In genomic region chr14:91253795-91254323, GRCh38 we compare ENCODE assay signal across 8 cellular contexts. TPM values are rescaled to one million over a fixed set of nuclear protein-coding genes. Genes with fewer than 3 reads are reported as not detected.
A peak's percentile ranks its signal among the peaks of the same experiment; 100 is the strongest.
DNase-seq lines count a peak whose midpoint lies in the region; ATAC-seq and TF ChIP-seq lines count a peak whose summit lies in the region.

No MANE protein-coding gene starts in this region.

- ATAC-seq in GM19397 (IDR thresholded peaks at IDR 0.05; ENCODE audit: unreplicated experiment), result no peak

- in situ Hi-C loops in G401 (cut with HindIII; ENCODE audit: low sequenced_read_pairs), result no loop called here

- no peaks in the 10 kb centered on the region for H3K79me2 ChIP-seq in fibroblast of lung (ENCODE audit: control insufficient read depth, insufficient read depth, low read length)
- no peaks in the 10 kb centered on the region for H3K79me2 ChIP-seq in parathyroid adenoma

- H3K4me1 ChIP-seq in fibroblast of lung (ENCODE audit: control insufficient read depth, extremely low read depth, insufficient read depth, low read length) (peaks cover 2% of the 10 kb centered on the region), parathyroid adenoma (peaks cover 19% of the 10 kb centered on the region)

- H3K36me3 ChIP-seq in fibroblast of lung (ENCODE audit: control insufficient read depth, insufficient read depth, low read length), result no peaks in the 10 kb centered on the region
- H3K36me3 ChIP-seq in parathyroid adenoma (ENCODE audit: control insufficient read depth, insufficient read depth, low read length), result no peaks in the 10 kb centered on the region

- H3K27me3 ChIP-seq in fibroblast of lung (ENCODE audit: control insufficient read depth, insufficient read depth, low read length) (no peaks in the 10 kb centered on the region), parathyroid adenoma (ENCODE audit: control insufficient read depth, insufficient read depth, low read length) (no peaks in the 10 kb centered on the region)

- H3K27ac ChIP-seq in RWPE1 (peak overlapping the region; percentile 87), fibroblast of lung (ENCODE audit: insufficient read depth, low read length) (no peak overlapping the region), parathyroid adenoma (peak overlapping the region; percentile 3)

- H2AFZ ChIP-seq in fibroblast of lung (ENCODE audit: low read length) (no peak overlapping the region), parathyroid adenoma (peak overlapping the region; percentile 95)

- H3K9ac ChIP-seq in fibroblast of lung (ENCODE audit: insufficient read depth, low read length) (no peak overlapping the region), parathyroid adenoma (peak overlapping the region; percentile 49)

- peak; percentile 60 for DNase-seq in G401 (ENCODE audit: low spot score)
- no peak for DNase-seq in RWPE1 (ENCODE audit: low spot score)
- DNase-seq in fibroblast of lung (ENCODE audit: low read depth in 2 of 2), result no peak
- DNase-seq in HT-29 (ENCODE audit: low spot score), result no peak
- no peak for DNase-seq in superior temporal gyrus (ENCODE audit: extremely low spot score)
- DNase-seq in COR-L47 (lab: John Stamatoyannopoulos, UW), result no peak

- CTCF ChIA-PET in RWPE1 (lab: Yijun Ruan, JAX), result no interaction called here

- no peaks in the 10 kb centered on the region for H4K20me1 ChIP-seq in fibroblast of lung (ENCODE audit: control insufficient read depth, extremely low read depth, insufficient read depth, low read length)

- H3K4me2 ChIP-seq in fibroblast of lung (ENCODE audit: extremely low read depth, insufficient read depth, low read length), result peak overlapping the region; percentile 44
- peak overlapping the region; percentile 70 for H3K4me2 ChIP-seq in parathyroid adenoma (ENCODE audit: low read length)

- POLR2A ChIA-PET in RWPE1 (lab: Yijun Ruan, JAX; ENCODE audit: low non-redundant PET), result no interaction called here

- TF ChIP-seq CTCF in RWPE1 (conservative IDR thresholded peaks at IDR 0.05; ENCODE audit: low read depth) (no peak), fibroblast of lung (conservative IDR thresholded peaks at IDR 0.05 in 1 of 2, IDR thresholded peaks at IDR 0.05 in 1 of 2; ENCODE audit: low read depth in 1 of 2, low read length in 2 of 2) (no peak), parathyroid adenoma (IDR thresholded peaks at IDR 0.05) (no peak)

- no peaks in the 10 kb centered on the region for H3K9me3 ChIP-seq in fibroblast of lung (ENCODE audit: control insufficient read depth, insufficient read depth, low read depth, low read length)
- no peaks in the 10 kb centered on the region for H3K9me3 ChIP-seq in parathyroid adenoma (ENCODE audit: control insufficient read depth, low read length)

- H3K4me3 ChIP-seq in fibroblast of lung (replicated peaks in 1 of 4; ENCODE audit: control extremely low read depth in 1 of 4, insufficient read depth in 1 of 4, low read depth in 3 of 4, low read length in 4 of 4), result peak overlapping the region; percentile 12 to 56 (median 20)
- H3K4me3 ChIP-seq in parathyroid adenoma (ENCODE audit: low read depth, low read length), result peak overlapping the region; percentile 45

RNA-seq across cellular contexts. Expression of gene GPR68, which starts 9.4 kb away (rescaled TPM):
- 0.55 and 3.5 TPM in 2 replicates for total RNA-seq in G401 (2014; rRNA removed; shearing (Covaris generic))
- 0.26 and 0.66 TPM in 2 replicates for total RNA-seq in fibroblast of lung
- 0.37 and 1.3 TPM in 2 replicates for polyA plus RNA-seq in fibroblast of lung
- 0.36 and 2.2 TPM in 2 replicates for polyA plus RNA-seq in fibroblast of lung (2012)
- polyA minus RNA-seq in fibroblast of lung (ENCODE audit: low replicate concordance), result 5.5 TPM in 1 of 2 replicates, not detected in the other
- total RNA-seq in HT-29 (2014; rRNA removed; shearing (Covaris generic)), result 0.31 TPM in 1 of 2 replicates, not detected in the other
